2 cellular contexts compared by ENCODE assay signal in the genomic region with DNA sequence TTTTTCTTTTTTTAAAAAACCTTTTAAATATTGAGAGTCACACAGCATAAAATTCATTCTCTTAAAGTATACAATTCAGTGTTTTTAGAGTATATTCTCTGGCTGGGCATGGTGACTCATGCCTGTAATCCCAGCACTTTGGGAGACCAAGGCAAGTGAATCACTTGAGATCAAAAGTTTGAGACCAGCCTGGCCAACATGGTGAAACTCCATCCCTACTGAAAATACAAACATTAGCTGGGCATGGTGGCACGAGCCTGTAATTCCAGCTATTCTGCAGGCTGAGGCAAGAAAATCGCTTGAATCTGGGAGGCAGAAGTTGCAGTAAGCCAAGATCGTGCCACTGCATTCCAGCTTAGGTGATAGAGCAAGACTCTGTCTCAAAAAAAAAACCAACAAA.
TF ChIP-seq lines count a peak whose summit lies in the region.

No MANE protein-coding gene starts in this region.

TF ChIP-seq in GM12891, 5 proteins besides CTCF, POLR2A, EP300 and RAD21 (continued from another document):
- TF ChIP-seq POLR2AphosphoS5 (IDR thresholded peaks at IDR 0.05; ENCODE audit: low read depth, low read length) (no peak), POU2F2 (IDR thresholded peaks at IDR 0.05; ENCODE audit: low read depth, low read length) (no peak), TAF1 (IDR thresholded peaks at IDR 0.05; ENCODE audit: low read depth, low read length) (no peak)

TF ChIP-seq in HepG2, 621 proteins besides CTCF, POLR2A, EP300 and RAD21 (continued from another document):
- TF ChIP-seq, protein P1, sequence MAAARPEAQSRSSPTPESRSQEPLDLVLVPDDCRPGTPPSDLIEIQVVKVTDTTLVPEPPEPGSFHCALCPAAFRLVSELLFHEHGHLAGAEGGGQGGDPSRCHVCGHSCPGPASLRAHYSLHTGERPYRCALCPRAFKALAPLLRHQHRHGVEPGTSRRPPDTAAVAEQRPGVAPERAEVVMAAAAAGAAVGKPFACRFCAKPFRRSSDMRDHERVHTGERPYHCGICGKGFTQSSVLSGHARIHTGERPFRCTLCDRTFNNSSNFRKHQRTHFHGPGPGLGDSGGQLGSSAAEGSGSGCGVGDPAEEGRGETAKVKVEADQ (CRISPR knock-in tag; IDR thresholded peaks at IDR 0.05; ENCODE audit: borderline replicate concordance), result no peak
- TF ChIP-seq RFX3 (CRISPR knock-in tag; IDR thresholded peaks at IDR 0.05) (no peak), ZNF451 (CRISPR knock-in tag; IDR thresholded peaks at IDR 0.05) (no peak), FIP1L1 (IDR thresholded peaks at IDR 0.05; ENCODE audit: borderline replicate concordance, insufficient read depth, low read depth, low read length) (no peak), ZNF367 (CRISPR knock-in tag; IDR thresholded peaks at IDR 0.05; ENCODE audit: borderline replicate concordance) (no peak), HNF4G (IDR thresholded peaks at IDR 0.05; ENCODE audit: borderline replicate concordance, low read depth, low read length) (no peak), HNF4G (CRISPR knock-in tag; IDR thresholded peaks at IDR 0.05; ENCODE audit: borderline replicate concordance, low read depth) (no peak), GTF2F1 (IDR thresholded peaks at IDR 0.05; ENCODE audit: low read length) (no peak), TAF15 (IDR thresholded peaks at IDR 0.05; ENCODE audit: low read depth, low read length, poor library complexity, severe bottlenecking) (no peak), ASH2L (IDR thresholded peaks at IDR 0.05; ENCODE audit: insufficient read length, low read depth, low read length) (no peak), NR3C1 (CRISPR knock-in tag; IDR thresholded peaks at IDR 0.05) (no peak), TEAD3 (CRISPR knock-in tag; optimal IDR thresholded peaks at IDR 0.05; ENCODE audit: borderline replicate concordance) (no peak), ZNF224 (CRISPR knock-in tag; IDR thresholded peaks at IDR 0.05) (no peak), ARID2 (CRISPR knock-in tag; IDR thresholded peaks at IDR 0.05; ENCODE audit: borderline replicate concordance) (no peak), ATF7-NPFF (CRISPR knock-in tag; IDR thresholded peaks at IDR 0.05; ENCODE audit: low read depth) (no peak), SIX1 (CRISPR knock-in tag; IDR thresholded peaks at IDR 0.05; ENCODE audit: borderline replicate concordance) (no peak)
- TF ChIP-seq, protein P2, sequence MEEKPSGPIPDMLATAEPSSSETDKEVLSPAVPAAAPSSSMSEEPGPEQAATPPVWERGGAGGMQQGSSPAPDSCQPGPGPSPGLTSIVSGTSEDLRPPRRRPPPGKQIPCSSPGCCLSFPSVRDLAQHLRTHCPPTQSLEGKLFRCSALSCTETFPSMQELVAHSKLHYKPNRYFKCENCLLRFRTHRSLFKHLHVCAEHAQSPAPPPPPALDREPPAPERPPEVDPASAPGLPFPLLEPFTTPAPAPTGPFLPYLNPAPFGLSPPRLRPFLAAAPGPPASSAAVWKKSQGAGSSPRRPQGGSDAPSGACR (CRISPR knock-in tag; IDR thresholded peaks at IDR 0.05), result no peak
- TF ChIP-seq, protein P3, sequence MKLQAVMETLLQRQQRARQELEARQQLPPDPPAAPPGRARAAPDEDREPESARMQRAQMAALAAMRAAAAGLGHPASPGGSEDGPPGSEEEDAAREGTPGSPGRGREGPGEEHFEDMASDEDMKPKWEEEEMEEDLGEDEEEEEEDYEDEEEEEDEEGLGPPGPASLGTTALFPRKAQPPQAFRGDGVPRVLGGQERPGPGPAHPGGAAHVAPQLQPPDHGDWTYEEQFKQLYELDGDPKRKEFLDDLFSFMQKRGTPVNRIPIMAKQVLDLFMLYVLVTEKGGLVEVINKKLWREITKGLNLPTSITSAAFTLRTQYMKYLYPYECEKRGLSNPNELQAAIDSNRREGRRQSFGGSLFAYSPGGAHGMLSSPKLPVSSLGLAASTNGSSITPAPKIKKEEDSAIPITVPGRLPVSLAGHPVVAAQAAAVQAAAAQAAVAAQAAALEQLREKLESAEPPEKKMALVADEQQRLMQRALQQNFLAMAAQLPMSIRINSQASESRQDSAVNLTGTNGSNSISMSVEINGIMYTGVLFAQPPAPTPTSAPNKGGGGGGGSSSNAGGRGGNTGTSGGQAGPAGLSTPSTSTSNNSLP (IDR thresholded peaks at IDR 0.05; ENCODE audit: low read depth, low read length), result no peak
- TF ChIP-seq, protein P4, sequence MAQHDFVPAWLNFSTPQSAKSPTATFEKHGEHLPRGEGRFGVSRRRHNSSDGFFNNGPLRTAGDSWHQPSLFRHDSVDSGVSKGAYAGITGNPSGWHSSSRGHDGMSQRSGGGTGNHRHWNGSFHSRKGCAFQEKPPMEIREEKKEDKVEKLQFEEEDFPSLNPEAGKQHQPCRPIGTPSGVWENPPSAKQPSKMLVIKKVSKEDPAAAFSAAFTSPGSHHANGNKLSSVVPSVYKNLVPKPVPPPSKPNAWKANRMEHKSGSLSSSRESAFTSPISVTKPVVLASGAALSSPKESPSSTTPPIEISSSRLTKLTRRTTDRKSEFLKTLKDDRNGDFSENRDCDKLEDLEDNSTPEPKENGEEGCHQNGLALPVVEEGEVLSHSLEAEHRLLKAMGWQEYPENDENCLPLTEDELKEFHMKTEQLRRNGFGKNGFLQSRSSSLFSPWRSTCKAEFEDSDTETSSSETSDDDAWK (CRISPR knock-in tag; IDR thresholded peaks at IDR 0.05), result no peak
